Comparison of ENCODE assay signal across 1 cellular context in the genomic region with DNA sequence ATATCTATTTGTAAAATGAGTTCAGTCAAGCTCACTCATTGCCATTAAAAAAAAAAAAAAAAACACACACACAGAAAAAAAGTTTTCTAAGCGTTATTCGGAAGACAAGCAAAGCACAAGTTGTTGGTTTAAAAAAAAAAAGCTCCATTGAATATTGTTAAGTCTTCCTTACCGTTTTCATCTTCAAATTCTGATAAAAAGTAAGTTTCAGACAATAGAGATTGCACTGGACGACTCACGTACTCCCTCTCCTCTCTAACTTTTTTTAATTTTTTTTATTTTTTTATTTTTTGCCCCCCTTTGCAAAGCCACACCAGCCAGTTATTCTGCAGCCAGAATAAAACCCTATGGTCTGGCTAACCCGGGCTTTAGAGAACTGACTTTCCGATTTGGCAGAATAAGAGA.
TF ChIP-seq lines count a peak whose summit lies in the region.

No MANE protein-coding gene starts in this region.

TF ChIP-seq in SK-N-SH, 30 proteins besides CTCF, POLR2A, EP300 and RAD21 (continued from another document):
- TF ChIP-seq, protein P1, sequence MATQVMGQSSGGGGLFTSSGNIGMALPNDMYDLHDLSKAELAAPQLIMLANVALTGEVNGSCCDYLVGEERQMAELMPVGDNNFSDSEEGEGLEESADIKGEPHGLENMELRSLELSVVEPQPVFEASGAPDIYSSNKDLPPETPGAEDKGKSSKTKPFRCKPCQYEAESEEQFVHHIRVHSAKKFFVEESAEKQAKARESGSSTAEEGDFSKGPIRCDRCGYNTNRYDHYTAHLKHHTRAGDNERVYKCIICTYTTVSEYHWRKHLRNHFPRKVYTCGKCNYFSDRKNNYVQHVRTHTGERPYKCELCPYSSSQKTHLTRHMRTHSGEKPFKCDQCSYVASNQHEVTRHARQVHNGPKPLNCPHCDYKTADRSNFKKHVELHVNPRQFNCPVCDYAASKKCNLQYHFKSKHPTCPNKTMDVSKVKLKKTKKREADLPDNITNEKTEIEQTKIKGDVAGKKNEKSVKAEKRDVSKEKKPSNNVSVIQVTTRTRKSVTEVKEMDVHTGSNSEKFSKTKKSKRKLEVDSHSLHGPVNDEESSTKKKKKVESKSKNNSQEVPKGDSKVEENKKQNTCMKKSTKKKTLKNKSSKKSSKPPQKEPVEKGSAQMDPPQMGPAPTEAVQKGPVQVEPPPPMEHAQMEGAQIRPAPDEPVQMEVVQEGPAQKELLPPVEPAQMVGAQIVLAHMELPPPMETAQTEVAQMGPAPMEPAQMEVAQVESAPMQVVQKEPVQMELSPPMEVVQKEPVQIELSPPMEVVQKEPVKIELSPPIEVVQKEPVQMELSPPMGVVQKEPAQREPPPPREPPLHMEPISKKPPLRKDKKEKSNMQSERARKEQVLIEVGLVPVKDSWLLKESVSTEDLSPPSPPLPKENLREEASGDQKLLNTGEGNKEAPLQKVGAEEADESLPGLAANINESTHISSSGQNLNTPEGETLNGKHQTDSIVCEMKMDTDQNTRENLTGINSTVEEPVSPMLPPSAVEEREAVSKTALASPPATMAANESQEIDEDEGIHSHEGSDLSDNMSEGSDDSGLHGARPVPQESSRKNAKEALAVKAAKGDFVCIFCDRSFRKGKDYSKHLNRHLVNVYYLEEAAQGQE (IDR thresholded peaks at IDR 0.05; ENCODE audit: low read depth, low read length): no peak
- no peak for TF ChIP-seq MEF2A (IDR thresholded peaks at IDR 0.05; ENCODE audit: borderline replicate concordance, low read depth)
- TF ChIP-seq SIN3A (IDR thresholded peaks at IDR 0.05; ENCODE audit: borderline replicate concordance, low read depth, low read length): no peak
- no peak for TF ChIP-seq TAF1 (IDR thresholded peaks at IDR 0.05; ENCODE audit: borderline replicate concordance, low read depth, low read length)
- no peak for TF ChIP-seq RXRA (IDR thresholded peaks at IDR 0.05; ENCODE audit: borderline replicate concordance, low read depth)
- no peak for TF ChIP-seq NFIC (IDR thresholded peaks at IDR 0.05; ENCODE audit: borderline replicate concordance)
- TF ChIP-seq JUND (IDR thresholded peaks at IDR 0.05): no peak
- no peak for TF ChIP-seq CHD2 (IDR thresholded peaks at IDR 0.05; ENCODE audit: low read length, partially characterized antibody)
- no peak for TF ChIP-seq POLR2AphosphoS5 (IDR thresholded peaks at IDR 0.05; ENCODE audit: low read depth, low read length)
- TF ChIP-seq, protein P2, sequence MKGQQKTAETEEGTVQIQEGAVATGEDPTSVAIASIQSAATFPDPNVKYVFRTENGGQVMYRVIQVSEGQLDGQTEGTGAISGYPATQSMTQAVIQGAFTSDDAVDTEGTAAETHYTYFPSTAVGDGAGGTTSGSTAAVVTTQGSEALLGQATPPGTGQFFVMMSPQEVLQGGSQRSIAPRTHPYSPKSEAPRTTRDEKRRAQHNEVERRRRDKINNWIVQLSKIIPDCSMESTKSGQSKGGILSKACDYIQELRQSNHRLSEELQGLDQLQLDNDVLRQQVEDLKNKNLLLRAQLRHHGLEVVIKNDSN (IDR thresholded peaks at IDR 0.05; ENCODE audit: borderline replicate concordance, low read depth): no peak
- TF ChIP-seq, protein P3, sequence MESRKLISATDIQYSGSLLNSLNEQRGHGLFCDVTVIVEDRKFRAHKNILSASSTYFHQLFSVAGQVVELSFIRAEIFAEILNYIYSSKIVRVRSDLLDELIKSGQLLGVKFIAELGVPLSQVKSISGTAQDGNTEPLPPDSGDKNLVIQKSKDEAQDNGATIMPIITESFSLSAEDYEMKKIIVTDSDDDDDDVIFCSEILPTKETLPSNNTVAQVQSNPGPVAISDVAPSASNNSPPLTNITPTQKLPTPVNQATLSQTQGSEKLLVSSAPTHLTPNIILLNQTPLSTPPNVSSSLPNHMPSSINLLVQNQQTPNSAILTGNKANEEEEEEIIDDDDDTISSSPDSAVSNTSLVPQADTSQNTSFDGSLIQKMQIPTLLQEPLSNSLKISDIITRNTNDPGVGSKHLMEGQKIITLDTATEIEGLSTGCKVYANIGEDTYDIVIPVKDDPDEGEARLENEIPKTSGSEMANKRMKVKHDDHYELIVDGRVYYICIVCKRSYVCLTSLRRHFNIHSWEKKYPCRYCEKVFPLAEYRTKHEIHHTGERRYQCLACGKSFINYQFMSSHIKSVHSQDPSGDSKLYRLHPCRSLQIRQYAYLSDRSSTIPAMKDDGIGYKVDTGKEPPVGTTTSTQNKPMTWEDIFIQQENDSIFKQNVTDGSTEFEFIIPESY (IDR thresholded peaks at IDR 0.05; ENCODE audit: borderline replicate concordance, low read depth): no peak
- TF ChIP-seq RCOR1 (IDR thresholded peaks at IDR 0.05; ENCODE audit: low read length): no peak
- no peak for TF ChIP-seq FOXM1 (IDR thresholded peaks at IDR 0.05; ENCODE audit: low read depth)
- TF ChIP-seq, protein P4, sequence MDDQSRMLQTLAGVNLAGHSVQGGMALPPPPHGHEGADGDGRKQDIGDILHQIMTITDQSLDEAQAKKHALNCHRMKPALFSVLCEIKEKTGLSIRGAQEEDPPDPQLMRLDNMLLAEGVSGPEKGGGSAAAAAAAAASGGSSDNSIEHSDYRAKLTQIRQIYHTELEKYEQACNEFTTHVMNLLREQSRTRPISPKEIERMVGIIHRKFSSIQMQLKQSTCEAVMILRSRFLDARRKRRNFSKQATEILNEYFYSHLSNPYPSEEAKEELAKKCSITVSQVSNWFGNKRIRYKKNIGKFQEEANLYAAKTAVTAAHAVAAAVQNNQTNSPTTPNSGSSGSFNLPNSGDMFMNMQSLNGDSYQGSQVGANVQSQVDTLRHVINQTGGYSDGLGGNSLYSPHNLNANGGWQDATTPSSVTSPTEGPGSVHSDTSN (IDR thresholded peaks at IDR 0.05): no peak
- no peak for TF ChIP-seq TCF12 (IDR thresholded peaks at IDR 0.05)
